In genomic region chr18:58216071-58216471, GRCh38 we compare ENCODE assay signal across 12 cellular contexts.
DNase-seq lines count a peak whose midpoint lies in the region; ATAC-seq and TF ChIP-seq lines count a peak whose summit lies in the region.
"Had no signal": no experiment of that assay in that cellular context is flagged by ENCODE, and none has a peak within 500 bp of the region (broad histone marks: within the 10 kb centered on the region; RNA-seq: fewer than 3 reads in every experiment).

No MANE protein-coding gene starts in this region.

- no peaks in the 10 kb centered on the region for H3K9me3 Mint-ChIP-seq in Calu3 (ENCODE audit: low read depth, unreplicated experiment)
- H3K9me3 Mint-ChIP-seq: CD4-positive, alpha-beta T cell had no signal

- CTCF ChIA-PET in Calu3 (lab: Charles Lee) = no interaction called here

- no peak for TF ChIP-seq CTCF in Calu3 (IDR thresholded peaks at IDR 0.05; ENCODE audit: unreplicated experiment)

- peaks cover 38% of the 10 kb centered on the region for H3K36me3 Mint-ChIP-seq in Calu3 (ENCODE audit: insufficient read depth, unreplicated experiment)

- no peaks in the 10 kb centered on the region for H3K27me3 Mint-ChIP-seq in Calu3 (ENCODE audit: unreplicated experiment)

- peak overlapping the region; percentile 43 for H3K4me3 Mint-ChIP-seq in Calu3 (ENCODE audit: low read depth, unreplicated experiment)
- H3K4me3 Mint-ChIP-seq: CD4-positive, alpha-beta T cell had no signal

- intact Hi-C loops in Calu3 (cut with micrococcal nuclease; ENCODE audit: unreplicated experiment) = no loop called here

- peaks cover 95% of the 10 kb centered on the region for H3K4me1 Mint-ChIP-seq in Calu3 (ENCODE audit: low read depth, unreplicated experiment)

- BruUV-seq in Calu3 (replicated peaks; lab: Mats Ljungman, UMichigan) = no TSS peak

- peak overlapping the region; percentile 84 for H3K27ac Mint-ChIP-seq in Calu3 (ENCODE audit: unreplicated experiment)
- H3K27ac Mint-ChIP-seq: CD4-positive, alpha-beta T cell had no signal

- ATAC-seq in GM18505 (IDR thresholded peaks at IDR 0.05; ENCODE audit: unreplicated experiment) (no peak), GM18498 (IDR thresholded peaks at IDR 0.05; ENCODE audit: unreplicated experiment) (no peak)

- no peak for TF ChIP-seq POLR2A in GM18505 (IDR thresholded peaks at IDR 0.05; ENCODE audit: borderline replicate concordance, extremely low read depth, insufficient read depth, insufficient read length)

- DNase-seq in Calu3 (peak; percentile 59), HCEC 1CT (peak; percentile 77), kidney tubule cell (ENCODE audit: low spot score) (peak; percentile 84), NCI-H146 treated with DMSO at 0.1 percent for 48 hours (lab: John Stamatoyannopoulos, UW; ENCODE audit: unreplicated experiment) (no peak), SKM-1 (lab: John Stamatoyannopoulos, UW; ENCODE audit: unreplicated experiment) (no peak)
- DNase-seq: CD4-positive, alpha-beta T cell; hippocampal formation; NCI-H446 had no signal

- peak overlapping the region; percentile 79 for H3K27ac ChIP-seq in angular gyrus (ENCODE audit: low read depth, low read length)
- H3K27ac ChIP-seq: HL-60 had no signal

Comparison
In these comparisons a context has a peak if more than half of its experiments do, and no peak if none do; other contexts are left out.
1. DNase-seq: peak in Calu3 (single experiment), HCEC 1CT (single experiment) and kidney tubule cell (single experiment); none in NCI-H146 treated with DMSO at 0.1 percent for 48 hours (single experiment) and SKM-1 (single experiment).